20 cellular contexts compared by ENCODE assay signal in genomic region chr10:44830022-44830421, GRCh38.
A peak's percentile ranks its signal among the peaks of the same experiment; 100 is the strongest.
DNase-seq lines count a peak whose midpoint lies in the region; ATAC-seq and TF ChIP-seq lines count a peak whose summit lies in the region.
"Had no signal": no experiment of that assay in that cellular context is flagged by ENCODE, and none has a peak within 500 bp of the region (broad histone marks: within the 10 kb centered on the region; RNA-seq: fewer than 3 reads in every experiment).

No MANE protein-coding gene starts in this region.

- CTCF ChIA-PET in Calu3 (lab: Charles Lee): no interaction called here

- peak overlapping the region; percentile 29 for H2BK15ac ChIP-seq in mesenchymal stem cell (ENCODE audit: low read depth, poor library complexity, severe bottlenecking)

- BruUV-seq in Calu3 (replicated peaks; lab: Mats Ljungman, UMichigan): no TSS peak

- H2BK5ac ChIP-seq in mesenchymal stem cell (ENCODE audit: low read depth, low read length, poor library complexity, severe bottlenecking): no peak overlapping the region

- no peak overlapping the region for H4K91ac ChIP-seq in mesenchymal stem cell (ENCODE audit: low read length)

- peaks cover 16% of the 10 kb centered on the region for H3K4me1 ChIP-seq in mesenchymal stem cell (ENCODE audit: control insufficient read depth, insufficient read depth, low read depth, low read length)
- H3K4me1 ChIP-seq: stomach had no signal

- DNase-seq in Daoy (ENCODE audit: low read depth): peak; percentile 13
- DNase-seq in LHCN-M2 (ENCODE audit: low read depth): peak; percentile 48
- DNase-seq in cardiac fibroblast (ENCODE audit: low read depth in 2 of 2): peak; percentile 29 to 71
- DNase-seq in mesenchymal stem cell: peak; percentile 15
- no peak for DNase-seq in Calu3
- DNase-seq in DMS114 treated with DMSO at 0.1 percent for 48 hours (lab: John Stamatoyannopoulos, UW; ENCODE audit: unreplicated experiment): no peak
- DNase-seq: activated gamma-delta T cell; aorta; CD4-positive, CD25-positive, alpha-beta regulatory T cell; effector CD8-positive, alpha-beta T cell; Karpas-422; NCI-H1694 treated with DMSO at 0.1 percent for 48 hours; NCI-H446; posterior cingulate gyrus; stimulated activated CD4-positive, alpha-beta T cell treated with anti-CD3 and anti-CD28 coated beads, Interleukin-12 subunit alpha, Interleukin-12 subunit beta, amount 100 ng/mL, for 4 hours; stomach; T-cell had no signal

- H3K9ac ChIP-seq in mesenchymal stem cell (ENCODE audit: low read length): no peak overlapping the region

- no peak for ATAC-seq in stimulated activated memory B cell treated with anti-CD40 and anti-IgM and Interleukin-4, amounts not matched to agents 10 μg/mL and 1 μg/mL and 100 μg/mL, for 72 hours
- ATAC-seq in GM18909 (IDR thresholded peaks at IDR 0.05; ENCODE audit: poor library complexity, unreplicated experiment): no peak
- ATAC-seq: T-cell, WTC11 had no signal

- H3K27ac ChIP-seq in mesenchymal stem cell (ENCODE audit: low read length, poor library complexity, severe bottlenecking): peak overlapping the region; percentile 61
- H3K27ac ChIP-seq: stomach had no signal

- WGBS in mesenchymal stem cell: 73% methylated on average over 3 of the region's 4 CpGs

- H3K79me1 ChIP-seq in mesenchymal stem cell (replicated peaks; ENCODE audit: low read length, poor library complexity, severe bottlenecking): no peaks in the 10 kb centered on the region

- H3K4me3 ChIP-seq in cardiac fibroblast (replicated peaks in 1 of 2; ENCODE audit: low read depth in 2 of 2, low read length in 2 of 2) (no peak overlapping the region), mesenchymal stem cell (ENCODE audit: insufficient read depth in 1 of 2, low read depth in 1 of 2, low read length in 2 of 2) (no peak overlapping the region)
- H3K4me3 ChIP-seq: stomach had no signal

- H3K36me3 Mint-ChIP-seq in Calu3 (ENCODE audit: insufficient read depth, unreplicated experiment): no peaks in the 10 kb centered on the region
- no peaks in the 10 kb centered on the region for H3K36me3 Mint-ChIP-seq in stimulated activated memory B cell treated with anti-CD40 and anti-IgM and Interleukin-4, amounts not matched to agents 10 μg/mL and 1 μg/mL and 100 μg/mL, for 72 hours
- H3K36me3 Mint-ChIP-seq: CD4-positive, CD25-positive, alpha-beta regulatory T cell; T-cell; WTC11 had no signal

- no peak overlapping the region for H2AFZ ChIP-seq in mesenchymal stem cell (ENCODE audit: low read depth, low read length)

- peaks cover 34% of the 10 kb centered on the region for H3K4me1 Mint-ChIP-seq in Calu3 (ENCODE audit: low read depth, unreplicated experiment)
- H3K4me1 Mint-ChIP-seq in stimulated activated memory B cell treated with anti-CD40 and anti-IgM and Interleukin-4, amounts not matched to agents 10 μg/mL and 1 μg/mL and 100 μg/mL, for 72 hours: no peaks in the 10 kb centered on the region
- H3K4me1 Mint-ChIP-seq: CD4-positive, CD25-positive, alpha-beta regulatory T cell had no signal

- no peak overlapping the region for H2BK120ac ChIP-seq in mesenchymal stem cell (ENCODE audit: low read depth, low read length)

- H3K4me3 Mint-ChIP-seq in Calu3 (ENCODE audit: low read depth, unreplicated experiment): no peak overlapping the region
- no peak overlapping the region for H3K4me3 Mint-ChIP-seq in stimulated activated memory B cell treated with anti-CD40 and anti-IgM and Interleukin-4, amounts not matched to agents 10 μg/mL and 1 μg/mL and 100 μg/mL, for 72 hours
- H3K4me3 Mint-ChIP-seq: CD4-positive, CD25-positive, alpha-beta regulatory T cell; T-cell; WTC11 had no signal

- H3K27me3 ChIP-seq in mesenchymal stem cell (ENCODE audit: control insufficient read depth in 1 of 2, insufficient read depth in 1 of 2, low read length in 2 of 2): no peaks in the 10 kb centered on the region
- H3K27me3 ChIP-seq: stomach had no signal

- H3K36me3 ChIP-seq in mesenchymal stem cell (ENCODE audit: control insufficient read depth in 1 of 2, insufficient read depth in 2 of 2, low read depth in 1 of 2, low read length in 2 of 2): no peaks in the 10 kb centered on the region
- H3K36me3 ChIP-seq: stomach had no signal

- H3K9me3 Mint-ChIP-seq in Calu3 (ENCODE audit: low read depth, unreplicated experiment): peaks cover 5% of the 10 kb centered on the region
- no peaks in the 10 kb centered on the region for H3K9me3 Mint-ChIP-seq in stimulated activated memory B cell treated with anti-CD40 and anti-IgM and Interleukin-4, amounts not matched to agents 10 μg/mL and 1 μg/mL and 100 μg/mL, for 72 hours
- H3K9me3 Mint-ChIP-seq: CD4-positive, CD25-positive, alpha-beta regulatory T cell; T-cell; WTC11 had no signal

- no peak overlapping the region for H3K14ac ChIP-seq in mesenchymal stem cell (ENCODE audit: low read length in 2 of 2)

- H2BK12ac ChIP-seq in mesenchymal stem cell (ENCODE audit: low read length in 2 of 2): no peak overlapping the region

- no peak for TF ChIP-seq CTCF in cardiac fibroblast (IDR thresholded peaks at IDR 0.05; ENCODE audit: low read depth, low read length)
- no peak for TF ChIP-seq CTCF in Calu3 (IDR thresholded peaks at IDR 0.05; ENCODE audit: unreplicated experiment)

- no peak overlapping the region for H4K8ac ChIP-seq in mesenchymal stem cell (ENCODE audit: low read length)

- no peak overlapping the region for H3K27ac Mint-ChIP-seq in Calu3 (ENCODE audit: unreplicated experiment)
- no peak overlapping the region for H3K27ac Mint-ChIP-seq in stimulated activated memory B cell treated with anti-CD40 and anti-IgM and Interleukin-4, amounts not matched to agents 10 μg/mL and 1 μg/mL and 100 μg/mL, for 72 hours
- H3K27ac Mint-ChIP-seq: CD4-positive, CD25-positive, alpha-beta regulatory T cell; T-cell; WTC11 had no signal

- H3K9me3 ChIP-seq in mesenchymal stem cell (ENCODE audit: control insufficient read depth, low read length): no peaks in the 10 kb centered on the region
- H3K9me3 ChIP-seq: stomach had no signal

- H3K4me2 ChIP-seq in mesenchymal stem cell (ENCODE audit: low read length, poor library complexity, severe bottlenecking): no peak overlapping the region

- no peak overlapping the region for H3K23ac ChIP-seq in mesenchymal stem cell (ENCODE audit: low read length in 2 of 2)

- no peak overlapping the region for H3K4ac ChIP-seq in mesenchymal stem cell (ENCODE audit: low read depth in 1 of 2, low read length in 2 of 2)

- H3K18ac ChIP-seq in mesenchymal stem cell (ENCODE audit: low read depth in 1 of 2, low read length in 2 of 2): peak overlapping the region in 1 of 2 experiments; percentile 4

- no peak overlapping the region for H2AK5ac ChIP-seq in mesenchymal stem cell (ENCODE audit: low read length, severe bottlenecking)

- intact Hi-C loops in Calu3 (cut with micrococcal nuclease; ENCODE audit: unreplicated experiment): no loop called here

- no peaks in the 10 kb centered on the region for H3K27me3 Mint-ChIP-seq in Calu3 (ENCODE audit: unreplicated experiment)
- no peaks in the 10 kb centered on the region for H3K27me3 Mint-ChIP-seq in stimulated activated memory B cell treated with anti-CD40 and anti-IgM and Interleukin-4, amounts not matched to agents 10 μg/mL and 1 μg/mL and 100 μg/mL, for 72 hours
- H3K27me3 Mint-ChIP-seq: CD4-positive, CD25-positive, alpha-beta regulatory T cell had no signal

Comparison
In these comparisons a context has a peak if more than half of its experiments do, and no peak if none do; other contexts are left out.
1. DNase-seq: peak in Daoy (single experiment), LHCN-M2 (single experiment), cardiac fibroblast (2 of 2) and mesenchymal stem cell (single experiment); none in Calu3 (single experiment) and DMS114 treated with DMSO at 0.1 percent for 48 hours (single experiment).